ENCODE assay signal across 1 cellular context in genomic region chr6:169328112-169328801, GRCh38.
TF ChIP-seq lines count a peak whose summit lies in the region.

No MANE protein-coding gene starts in this region.

TF ChIP-seq in SK-N-SH treated with all-trans-retinoic acid at 6 μM for 48 hours, 23 proteins besides CTCF, POLR2A, EP300 and RAD21 (continued from another document):
- TF ChIP-seq CREB5 (CRISPR knock-in tag; IDR thresholded peaks at IDR 0.05; ENCODE audit: low read depth), result no peak
- TF ChIP-seq SNAI2 (CRISPR knock-in tag; IDR thresholded peaks at IDR 0.05), result no peak
- no peak for TF ChIP-seq OSR1 (CRISPR knock-in tag; IDR thresholded peaks at IDR 0.05)
- no peak for TF ChIP-seq ZFP30 (CRISPR knock-in tag; IDR thresholded peaks at IDR 0.05)
- TF ChIP-seq TCF4 (CRISPR knock-in tag; IDR thresholded peaks at IDR 0.05; ENCODE audit: borderline replicate concordance), result no peak
